9 cellular contexts compared by ENCODE assay signal in the genomic region with DNA sequence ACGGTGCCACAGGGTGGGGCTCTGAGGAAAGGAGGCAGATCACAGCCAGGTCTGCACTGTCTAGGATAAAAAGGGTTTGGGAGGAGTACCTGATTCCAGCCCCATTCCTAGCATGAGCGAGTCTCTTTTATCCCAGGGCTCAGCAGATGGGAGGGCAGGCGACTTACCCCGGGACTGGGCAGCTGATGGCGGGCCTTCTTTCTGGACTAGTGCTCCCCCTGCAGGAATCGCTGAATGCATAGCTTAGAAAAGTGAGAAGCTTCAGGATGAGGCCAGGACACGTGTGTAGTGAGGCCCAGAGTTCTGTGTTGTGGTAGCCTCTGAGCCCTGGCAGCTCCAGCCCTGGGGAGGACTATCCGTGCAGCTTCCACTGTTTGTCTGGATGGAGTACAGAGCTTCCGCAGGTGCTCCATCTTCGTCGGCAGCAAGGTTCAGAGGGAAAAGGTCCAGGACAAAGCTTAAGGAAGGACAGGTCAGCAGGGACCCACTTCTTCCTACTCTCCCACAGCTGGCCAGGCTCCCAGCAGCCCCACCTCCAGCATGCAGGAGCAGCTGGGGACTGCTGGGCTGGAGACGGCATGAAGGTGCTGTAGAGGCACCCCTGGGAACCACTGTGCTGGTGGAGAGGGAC. TPM values are rescaled to one million over a fixed set of nuclear protein-coding genes. Genes with fewer than 3 reads are reported as not detected.
DNase-seq lines count a peak whose midpoint lies in the region; ATAC-seq and TF ChIP-seq lines count a peak whose summit lies in the region.
"Had no signal": no experiment of that assay in that cellular context is flagged by ENCODE, and none has a peak within 500 bp of the region (broad histone marks: within the 10 kb centered on the region; RNA-seq: fewer than 3 reads in every experiment).

No MANE protein-coding gene starts in this region.

- H3K4me3 ChIP-seq in Karpas-422 (ENCODE audit: low read length) (no peak overlapping the region), RWPE2 (ENCODE audit: severe bottlenecking) (no peak overlapping the region), right lobe of liver (no peak overlapping the region), tibial artery (no peak overlapping the region)
- H3K4me3 ChIP-seq: BLaER1 treated with 17β-estradiol and CSF1 and Interleukin-3, amounts not matched to agents 10 nM and 100 nM had no signal

- POLR2A ChIA-PET in CD4-positive, alpha-beta T cell (lab: Charles Lee): interaction anchor here (0.7 kb wide), 1 partner anchor 234 kb away, joined by 3 read pairs; no protein-coding TSS in a partner anchor

- H3K36me3 ChIP-seq in Karpas-422 (ENCODE audit: insufficient read depth, low read length): no peaks in the 10 kb centered on the region
- no peaks in the 10 kb centered on the region for H3K36me3 ChIP-seq in RWPE2 (ENCODE audit: low read depth)
- H3K36me3 ChIP-seq in right lobe of liver: no peaks in the 10 kb centered on the region
- H3K36me3 ChIP-seq in tibial artery: no peaks in the 10 kb centered on the region
- H3K36me3 ChIP-seq: BLaER1 treated with 17β-estradiol and CSF1 and Interleukin-3, amounts not matched to agents 10 nM and 100 nM had no signal

- CTCF ChIA-PET in CD4-positive, alpha-beta T cell (lab: Charles Lee): no interaction called here

- peak overlapping the region; percentile 23; the same call in 1 of the 2 replicates for H2AFZ ChIP-seq in Karpas-422 (ENCODE audit: low read length)

- H4K20me1 ChIP-seq in Karpas-422 (ENCODE audit: insufficient read depth, low read depth, low read length): no peaks in the 10 kb centered on the region
- H4K20me1 ChIP-seq: BLaER1 treated with 17β-estradiol and CSF1 and Interleukin-3, amounts not matched to agents 10 nM and 100 nM had no signal

- H3K4me2 ChIP-seq in Karpas-422 (ENCODE audit: low read depth, low read length, poor library complexity, severe bottlenecking): peak overlapping the region; percentile 31

- H3K4me1 Mint-ChIP-seq in CD4-positive, alpha-beta T cell (ENCODE audit: low read depth): no peaks in the 10 kb centered on the region

- H3K4me1 ChIP-seq in Karpas-422 (ENCODE audit: low read length) (peaks cover 25% of the 10 kb centered on the region), RWPE2 (ENCODE audit: insufficient read depth, poor library complexity, severe bottlenecking) (peaks cover 9% of the 10 kb centered on the region), right lobe of liver (no peaks in the 10 kb centered on the region), tibial artery (no peaks in the 10 kb centered on the region)

- intact Hi-C loops in right lobe of liver (cut with DNase I): no loop called here
- intact Hi-C loops in tibial artery (cut with DNase I; ENCODE audit: low total_unique reads): no loop called here
- intact Hi-C loops in CD4-positive, alpha-beta T cell (cut with DNase I, micrococcal nuclease): no loop called here

- DNase-seq in NCI-H1436 (lab: John Stamatoyannopoulos, UW): peak; percentile 48
- DNase-seq in NCI-H1436 treated with DMSO at 0.1 percent for 48 hours (lab: John Stamatoyannopoulos, UW): no peak
- peak; percentile 90 for DNase-seq in Karpas-422
- no peak for DNase-seq in RWPE2 (ENCODE audit: low spot score)
- peak; percentile 34 for DNase-seq in dedifferentiated amniotic fluid mesenchymal stem cell (ENCODE audit: extremely low spot score)
- peak; percentile 57 to 63 (median 58) for DNase-seq in right lobe of liver
- DNase-seq in tibial artery: peak; percentile 51 to 73
- DNase-seq in CD4-positive, alpha-beta T cell: no peak

- TF ChIP-seq CTCF in RWPE2 (IDR thresholded peaks at IDR 0.05; ENCODE audit: poor library complexity, severe bottlenecking) (peak; percentile 32), right lobe of liver (IDR thresholded peaks at IDR 0.05) (peak; percentile 49 to 73 (median 57)), tibial artery (IDR thresholded peaks at IDR 0.05) (peak; percentile 43 to 53)
- no peak for TF ChIP-seq CTCF in CD4-positive, alpha-beta T cell (IDR thresholded peaks at IDR 0.05)

- H3K79me2 ChIP-seq in Karpas-422 (ENCODE audit: low read length): no peaks in the 10 kb centered on the region

- H3K36me3 Mint-ChIP-seq in CD4-positive, alpha-beta T cell (ENCODE audit: low read depth): no peaks in the 10 kb centered on the region

- peaks cover 57% of the 10 kb centered on the region for H3K27me3 Mint-ChIP-seq in CD4-positive, alpha-beta T cell

- H3K27ac Mint-ChIP-seq in CD4-positive, alpha-beta T cell: no peak overlapping the region

- no peaks in the 10 kb centered on the region for H3K9me3 ChIP-seq in Karpas-422 (ENCODE audit: low read length)
- H3K9me3 ChIP-seq in RWPE2 (ENCODE audit: severe bottlenecking): no peaks in the 10 kb centered on the region
- no peaks in the 10 kb centered on the region for H3K9me3 ChIP-seq in right lobe of liver
- H3K9me3 ChIP-seq in tibial artery: peaks cover 0 to 5% (median 0%) of the 10 kb centered on the region in 3 donors
- H3K9me3 ChIP-seq in CD4-positive, alpha-beta T cell (ENCODE audit: control insufficient read depth, low read length): no peaks in the 10 kb centered on the region

- no peak overlapping the region for H3K27ac ChIP-seq in Karpas-422 (ENCODE audit: low read length)
- no peak overlapping the region for H3K27ac ChIP-seq in RWPE2 (ENCODE audit: poor library complexity, severe bottlenecking)
- no peak overlapping the region for H3K27ac ChIP-seq in right lobe of liver
- H3K27ac ChIP-seq in tibial artery: no peak overlapping the region
- no peak overlapping the region for H3K27ac ChIP-seq in CD4-positive, alpha-beta T cell (ENCODE audit: low read depth, low read length)
- H3K27ac ChIP-seq: BLaER1 treated with 17β-estradiol and CSF1 and Interleukin-3, amounts not matched to agents 10 nM and 100 nM had no signal

- no peaks in the 10 kb centered on the region for H3K9me2 ChIP-seq in Karpas-422 (replicated peaks; ENCODE audit: insufficient read depth, low read length)

- TF ChIP-seq POLR2A in right lobe of liver (IDR thresholded peaks at IDR 0.05): no peak

- no peaks in the 10 kb centered on the region for H3K9me3 Mint-ChIP-seq in CD4-positive, alpha-beta T cell

- peak; percentile 53; the same call in 2 of the 3 replicates for ATAC-seq in RWPE2 (ENCODE audit: low read depth)
- ATAC-seq in right lobe of liver: peak; percentile 83 to 96 (median 88)
- no peak for ATAC-seq in CD4-positive, alpha-beta T cell (ENCODE audit: poor library complexity)

- no peak overlapping the region for H3K4me3 Mint-ChIP-seq in CD4-positive, alpha-beta T cell

- H3K27me3 ChIP-seq in Karpas-422 (ENCODE audit: low read length): no peaks in the 10 kb centered on the region; the same call in 1 of the 2 replicates
- no peaks in the 10 kb centered on the region for H3K27me3 ChIP-seq in RWPE2 (ENCODE audit: insufficient read depth, poor library complexity, severe bottlenecking)
- H3K27me3 ChIP-seq in right lobe of liver: no peaks in the 10 kb centered on the region
- peaks cover 0 to 7% of the 10 kb centered on the region in 2 donors for H3K27me3 ChIP-seq in tibial artery
- peaks cover 25% of the 10 kb centered on the region for H3K27me3 ChIP-seq in CD4-positive, alpha-beta T cell (ENCODE audit: control insufficient read depth, insufficient read depth, low read length)
- H3K27me3 ChIP-seq: BLaER1 treated with 17β-estradiol and CSF1 and Interleukin-3, amounts not matched to agents 10 nM and 100 nM had no signal

- H3K9ac ChIP-seq in Karpas-422 (ENCODE audit: low read length): peak overlapping the region; percentile 13; the same call in 1 of the 2 replicates
- H3K9ac ChIP-seq: BLaER1 treated with 17β-estradiol and CSF1 and Interleukin-3, amounts not matched to agents 10 nM and 100 nM had no signal

- 19% methylated on average over 9 of the region's 12 CpGs for WGBS in right lobe of liver (ENCODE audit: insufficient coverage, low coverage, low lambda C conversion rate, missing lambda C conversion rate)

RNA-seq across cellular contexts. Expression of a gene that starts 30.4 kb away (rescaled TPM):
- total RNA-seq in Karpas-422 (2014; rRNA removed; shearing (Covaris generic); ENCODE audit: low replicate concordance): 23.2 and 31.0 TPM in 2 replicates
- total RNA-seq in right lobe of liver: 10 to 100 TPM; 30.6 to 41.4 (median 34.6) TPM
- total RNA-seq in CD4-positive, alpha-beta T cell: 10 to 100 TPM; 33.6 to 34.6 TPM

RNA-seq across cellular contexts. Expression of a gene that starts 37.2 kb away (rescaled TPM):
- not detected in 2 replicates for total RNA-seq in Karpas-422 (2014; rRNA removed; shearing (Covaris generic); ENCODE audit: low replicate concordance)
- total RNA-seq in right lobe of liver: 1 to 10 TPM; 2.2 to 4.5 (median 2.3) TPM
- total RNA-seq in CD4-positive, alpha-beta T cell: 1 to 10 TPM; 5.4 to 7.6 TPM

Comparison
In these comparisons a context has a peak if more than half of its experiments do, and no peak if none do; other contexts are left out.
1. DNase-seq: peak in NCI-H1436 (single experiment), Karpas-422 (single experiment), dedifferentiated amniotic fluid mesenchymal stem cell (single experiment), right lobe of liver (3 of 3) and tibial artery (2 of 2); none in NCI-H1436 treated with DMSO at 0.1 percent for 48 hours (single experiment), RWPE2 (single experiment) and CD4-positive, alpha-beta T cell (0 of 10).